ENCODE assay signal across 9 cellular contexts in the genomic region with DNA sequence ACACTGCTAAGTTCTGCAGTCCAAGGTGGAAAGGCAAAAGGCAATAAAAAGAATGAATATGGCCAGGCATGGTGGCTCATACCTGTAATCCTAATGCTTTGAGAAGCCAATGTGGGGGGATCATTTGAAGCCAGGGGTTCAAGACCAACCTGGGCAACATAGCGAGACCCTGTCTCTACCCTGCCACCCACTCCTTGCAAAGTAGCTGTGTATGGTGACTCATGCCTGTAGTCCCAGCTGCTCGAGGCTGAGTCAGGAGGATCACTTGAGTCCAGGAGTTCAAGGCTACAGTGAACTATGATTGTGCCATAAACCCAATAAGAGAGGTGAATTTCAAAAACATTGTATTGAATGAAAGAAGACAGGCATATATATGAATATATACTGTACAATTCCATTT. TPM values are rescaled to one million over a fixed set of nuclear protein-coding genes. Genes with fewer than 3 reads are reported as not detected.
DNase-seq lines count a peak whose midpoint lies in the region; ATAC-seq and TF ChIP-seq lines count a peak whose summit lies in the region.
"Had no signal": no experiment of that assay in that cellular context is flagged by ENCODE, and none has a peak within 500 bp of the region (broad histone marks: within the 10 kb centered on the region; RNA-seq: fewer than 3 reads in every experiment).

No MANE protein-coding gene starts in this region.

- no peak for ATAC-seq in Panc1
- ATAC-seq in GM19463 (IDR thresholded peaks at IDR 0.05; ENCODE audit: unreplicated experiment) = no peak
- no peak for ATAC-seq in activated CD4-positive, CD25-positive, alpha-beta regulatory T cell treated with anti-CD3 and anti-CD28 coated beads, Interleukin-2, amount 50 U/mL, for 24 hours

- POLR2A ChIA-PET in Panc1 (lab: Charles Lee) = interaction anchor here (0.5 kb wide), 1 partner anchor 16 kb away, joined by 3 read pairs; no protein-coding TSS in a partner anchor

- peak overlapping the region; percentile 14; the same call in 1 of the 2 replicates for H3K4me3 ChIP-seq in GM08714 (ENCODE audit: low read length)
- peak overlapping the region; percentile 90 to 97 for H3K4me3 ChIP-seq in Panc1 (ENCODE audit: low read depth in 2 of 2, low read length in 2 of 2)
- no peak overlapping the region for H3K4me3 ChIP-seq in osteoblast (ENCODE audit: insufficient read depth, low read length)

- in situ Hi-C loops in Panc1 (cut with HindIII; ENCODE audit: low pct_unique_long_range_greater_than_20kb, low sequenced_read_pairs) = no loop called here

- peaks cover 9% of the 10 kb centered on the region; the same call in 1 of the 2 replicates for H3K36me3 ChIP-seq in Panc1 (ENCODE audit: control insufficient read depth, insufficient read depth, low read length)
- peaks cover 2% of the 10 kb centered on the region for H3K36me3 ChIP-seq in osteoblast (ENCODE audit: insufficient read depth, low read length)

- H3K27ac ChIP-seq in Panc1 (ENCODE audit: low read length) (peak overlapping the region; percentile 100), osteoblast (ENCODE audit: low read depth, low read length) (no peak overlapping the region)

- H3K27me3 ChIP-seq in Panc1 (ENCODE audit: control insufficient read depth, insufficient read depth, low read length) = no peaks in the 10 kb centered on the region
- H3K27me3 ChIP-seq in osteoblast (ENCODE audit: insufficient read depth, low read length) = no peaks in the 10 kb centered on the region

- TF ChIP-seq CTCF in Panc1 (IDR thresholded peaks at IDR 0.05) (no peak), osteoblast (IDR thresholded peaks at IDR 0.05; ENCODE audit: extremely low read depth, low read depth, low read length) (no peak)

- H3K4me1 ChIP-seq in Panc1 (ENCODE audit: control insufficient read depth, insufficient read depth, low read length) = peaks cover 64% of the 10 kb centered on the region
- H3K4me1 ChIP-seq in osteoblast (ENCODE audit: insufficient read depth, low read length) = peaks cover 61% of the 10 kb centered on the region

- H3K79me2 ChIP-seq in osteoblast (ENCODE audit: insufficient read depth, low read length) = peaks cover 83% of the 10 kb centered on the region

- DNase-seq in Panc1 (ENCODE audit: low read depth, low spot score) (no peak), dermis blood vessel endothelial cell (peak; percentile 31), osteoblast (ENCODE audit: insufficient read length, low spot score, missing footprints) (no peak), cerebellar nuclear complex (lab: John Stamatoyannopoulos, UW) (no peak), hippocampal formation (lab: John Stamatoyannopoulos, UW) (no peak)
- DNase-seq: posterior cingulate gyrus had no signal

- CTCF ChIA-PET in Panc1 (lab: Charles Lee) = no interaction called here

- no TSS peak for BruUV-seq in Panc1 (replicated peaks; lab: Mats Ljungman, UMichigan)

- H2AFZ ChIP-seq in osteoblast (ENCODE audit: low read length) = no peak overlapping the region

- intact Hi-C loops in Panc1 (cut with micrococcal nuclease; ENCODE audit: unreplicated experiment) = loop anchor here (5.0 kb wide), 1 partner anchor 328 kb away; no protein-coding TSS in a partner anchor

- H3K4me2 ChIP-seq in osteoblast (ENCODE audit: insufficient read depth, low read length) = peak overlapping the region; percentile 87

- H3K9me3 ChIP-seq in Panc1 (ENCODE audit: control insufficient read depth, insufficient read depth, low read depth, low read length) = no peaks in the 10 kb centered on the region
- H3K9me3 ChIP-seq in osteoblast (ENCODE audit: low read depth, low read length) = no peaks in the 10 kb centered on the region

- H4K20me1 ChIP-seq in osteoblast (ENCODE audit: insufficient read depth, low read length) = peaks cover 67% of the 10 kb centered on the region

RNA-seq across cellular contexts. Expression of a gene that starts 2.4 kb away (rescaled TPM):
- 420 TPM for total RNA-seq in Panc1 (2021; ENCODE audit: unreplicated experiment)
- 368 TPM for polyA plus RNA-seq in Panc1 (2012; ENCODE audit: insufficient read length)
- 607 and 828 TPM in 2 replicates for total RNA-seq in dermis blood vessel endothelial cell
- total RNA-seq in osteoblast = 278 and 283 TPM in 2 replicates

RNA-seq across cellular contexts. Expression of a gene that starts 16.8 kb away (rescaled TPM):
- total RNA-seq in Panc1 (2021; ENCODE audit: unreplicated experiment) (489 TPM), dermis blood vessel endothelial cell (781 and 1,396 TPM in 2 replicates), osteoblast (572 and 626 TPM in 2 replicates)
- polyA plus RNA-seq in Panc1 (2012; ENCODE audit: insufficient read length) = 606 TPM

RNA-seq across cellular contexts. Expression of a gene that starts 44.6 kb away (rescaled TPM):
- total RNA-seq in Panc1 (2021; ENCODE audit: unreplicated experiment) (0.92 TPM), dermis blood vessel endothelial cell (2.2 and 2.7 TPM in 2 replicates), osteoblast (1.5 and 1.8 TPM in 2 replicates)
- 1.7 TPM for polyA plus RNA-seq in Panc1 (2012; ENCODE audit: insufficient read length)
